Comparison of ENCODE assay signal across 8 cellular contexts in genomic region chr2:38751043-38751846, GRCh38. TPM values are rescaled to one million over a fixed set of nuclear protein-coding genes. Genes with fewer than 3 reads are reported as not detected.
DNase-seq lines count a peak whose midpoint lies in the region; ATAC-seq and TF ChIP-seq lines count a peak whose summit lies in the region.

TSS of gene SRSF7 (minus strand) at chr2:38751361. CDS start at chr2:38751256, 105 bp downstream.

- H2AFZ ChIP-seq in KMS-11 (ENCODE audit: low read depth) = peak within 1 kb of the TSS; percentile 77

- H3K27ac ChIP-seq in KMS-11 (peak within 1 kb of the TSS; percentile 97), Peyer's patch (peak within 1 kb of the TSS; percentile 96 to 99 (median 98)), muscle layer of colon (ENCODE audit: low read depth, low read length) (peak within 1 kb of the TSS; percentile 100)

- TF ChIP-seq CTCF in KMS-11 (conservative IDR thresholded peaks at IDR 0.05; ENCODE audit: low read depth, low read length) (no peak), Peyer's patch (IDR thresholded peaks at IDR 0.05) (peak in 2 of 6 experiments; percentile 15 to 16)

- TF ChIP-seq POLR2A in Peyer's patch (IDR thresholded peaks at IDR 0.05) = peak; percentile 100

- H3K4me2 ChIP-seq in KMS-11 = peak within 1 kb of the TSS; percentile 87

- peaks cover 37% of the 10 kb centered on the region for H4K20me1 ChIP-seq in KMS-11 (ENCODE audit: insufficient read depth)

- peak within 1 kb of the TSS; percentile 100 for H3K9ac ChIP-seq in KMS-11
- peak within 1 kb of the TSS; percentile 87 for H3K9ac ChIP-seq in muscle layer of colon (ENCODE audit: low read length)

- H3K36me3 ChIP-seq in KMS-11 (ENCODE audit: insufficient read depth) (peaks cover 39% of the 10 kb centered on the region; the same call in 1 of the 2 replicates), Peyer's patch (peaks cover 0 to 40% (median 0%) of the 10 kb centered on the region in 3 donors), muscle layer of colon (ENCODE audit: insufficient read depth, low read length) (peaks cover 32% of the 10 kb centered on the region)

- no peaks in the 10 kb centered on the region for H3K9me3 ChIP-seq in Peyer's patch
- H3K9me3 ChIP-seq in muscle layer of colon (ENCODE audit: low read length) = no peaks in the 10 kb centered on the region

- peaks cover 56% of the 10 kb centered on the region for H3K4me1 ChIP-seq in KMS-11 (ENCODE audit: low read depth, poor library complexity, severe bottlenecking)
- H3K4me1 ChIP-seq in Peyer's patch = peaks cover 0 to 34% (median 4%) of the 10 kb centered on the region in 4 donors
- H3K4me1 ChIP-seq in muscle layer of colon (ENCODE audit: insufficient read depth, low read length) = peaks cover 34% of the 10 kb centered on the region

- ATAC-seq in GM21723 (IDR thresholded peaks at IDR 0.05; ENCODE audit: unreplicated experiment) = peak; percentile 77
- ATAC-seq in esophagus mucosa = peak; percentile 95

- peaks cover 50% of the 10 kb centered on the region for H3K79me2 ChIP-seq in KMS-11 (ENCODE audit: insufficient read depth, low read depth)

- H3K4me3 ChIP-seq in KMS-11 (IDR thresholded peaks at IDR 0.05; ENCODE audit: insufficient read depth, low read depth, low read length) = peak within 1 kb of the TSS; percentile 91
- peak within 1 kb of the TSS; percentile 85 to 98 (median 94) for H3K4me3 ChIP-seq in Peyer's patch
- peak within 1 kb of the TSS; percentile 86 to 99 for H3K4me3 ChIP-seq in muscle layer of colon (ENCODE audit: low read depth in 1 of 2, low read length in 2 of 2)

- peak; percentile 99 for DNase-seq in DMS53 (lab: John Stamatoyannopoulos, UW)
- DNase-seq in Peyer's patch = peak; percentile 96 to 99 (median 99)
- DNase-seq in activated T-cell treated with anti-CD3 and anti-CD28 coated beads, Interleukin-2, amount 50 U/mL, for 48 hours = peak; percentile 99
- peak; percentile 92 for DNase-seq in stimulated activated CD8-positive, alpha-beta memory T cell treated with anti-CD3 and anti-CD28 coated beads, Interleukin-7, amount 100 ng/mL, for 24 hours (ENCODE audit: low read depth)

- H3K27me3 ChIP-seq in KMS-11 (ENCODE audit: insufficient read depth, low read depth) (no peaks in the 10 kb centered on the region), Peyer's patch (no peaks in the 10 kb centered on the region), muscle layer of colon (ENCODE audit: control insufficient read depth in 1 of 2, insufficient read depth in 2 of 2, low read length in 2 of 2) (no peaks in the 10 kb centered on the region)

RNA-seq across cellular contexts. Expression of gene SRSF7, which starts in this region (rescaled TPM):
- total RNA-seq in Peyer's patch = 100 to 1,000 TPM in 3 of 4 donors, 10 to 100 TPM in 1; 93.3 to 295 (median 139) TPM
- total RNA-seq in esophagus mucosa = 96.2 TPM

Comparison
In these comparisons a context has a peak if more than half of its experiments do, and no peak if none do; other contexts are left out.
1. Peak in every context shown above with its lines: DNase-seq, ATAC-seq, H3K4me3 ChIP-seq and H3K27ac ChIP-seq.